8 cellular contexts compared by ENCODE assay signal in the genomic region with DNA sequence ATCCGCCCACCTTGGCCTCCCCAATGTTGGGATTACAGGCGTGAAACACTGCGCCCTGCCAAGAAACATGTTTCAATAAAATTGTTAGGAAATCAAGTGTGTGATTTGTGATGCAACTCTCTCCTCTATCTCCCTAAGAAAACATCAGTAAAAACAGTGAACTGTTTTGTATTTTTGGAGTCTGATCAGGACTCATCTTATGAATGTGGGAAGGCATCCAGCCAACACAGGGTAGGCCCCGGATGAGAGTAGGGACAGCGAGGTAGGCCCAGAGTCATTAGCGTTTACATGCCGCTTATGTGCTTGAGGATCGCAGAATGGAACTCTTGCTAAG. TPM values are rescaled to one million over a fixed set of nuclear protein-coding genes. Genes with fewer than 3 reads are reported as not detected.
DNase-seq lines count a peak whose midpoint lies in the region; ATAC-seq and TF ChIP-seq lines count a peak whose summit lies in the region.

No MANE protein-coding gene starts in this region.

- H3K27me3 Mint-ChIP-seq in T-helper 1 cell treated with Interleukin-12 subunit alpha and Interleukin-12 subunit beta and Interleukin-4 antibody, amounts not matched to agents 30 μg/mL and 1 μg/mL, for 36 hours (ENCODE audit: low read depth), result no peaks in the 10 kb centered on the region

- intact Hi-C loops in adrenal gland (cut with DNase I), result no loop called here

- peaks cover 16% of the 10 kb centered on the region for H3K36me3 Mint-ChIP-seq in T-helper 1 cell treated with Interleukin-12 subunit alpha and Interleukin-12 subunit beta and Interleukin-4 antibody, amounts not matched to agents 30 μg/mL and 1 μg/mL, for 36 hours (ENCODE audit: low read depth)

- no peak for TF ChIP-seq CTCF in adrenal gland (IDR thresholded peaks at IDR 0.05)

- peak overlapping the region; percentile 85 for H3K4me3 Mint-ChIP-seq in T-helper 1 cell treated with Interleukin-12 subunit alpha and Interleukin-12 subunit beta and Interleukin-4 antibody, amounts not matched to agents 30 μg/mL and 1 μg/mL, for 36 hours

- peaks cover 10 to 38% of the 10 kb centered on the region in 2 donors for H3K4me1 ChIP-seq in adrenal gland (replicated peaks in 1 of 2)

- H3K36me3 ChIP-seq in adrenal gland (replicated peaks in 1 of 2), result peaks cover 0 to 5% of the 10 kb centered on the region in 2 donors

- H3K9me3 ChIP-seq in adrenal gland (replicated peaks in 1 of 3), result no peaks in the 10 kb centered on the region

- peaks cover 37% of the 10 kb centered on the region for H3K4me1 Mint-ChIP-seq in T-helper 1 cell treated with Interleukin-12 subunit alpha and Interleukin-12 subunit beta and Interleukin-4 antibody, amounts not matched to agents 30 μg/mL and 1 μg/mL, for 36 hours (ENCODE audit: low read depth)

- peak overlapping the region; percentile 100 for H3K27ac Mint-ChIP-seq in T-helper 1 cell treated with Interleukin-12 subunit alpha and Interleukin-12 subunit beta and Interleukin-4 antibody, amounts not matched to agents 30 μg/mL and 1 μg/mL, for 36 hours

- no peaks in the 10 kb centered on the region for H3K9me3 Mint-ChIP-seq in T-helper 1 cell treated with Interleukin-12 subunit alpha and Interleukin-12 subunit beta and Interleukin-4 antibody, amounts not matched to agents 30 μg/mL and 1 μg/mL, for 36 hours

- ATAC-seq in HG03108 (IDR thresholded peaks at IDR 0.05; ENCODE audit: unreplicated experiment) (no peak), GM18498 (IDR thresholded peaks at IDR 0.05; ENCODE audit: unreplicated experiment) (no peak), GM18858 (IDR thresholded peaks at IDR 0.05; ENCODE audit: unreplicated experiment) (no peak)

- DNase-seq in T-helper 1 cell (no peak), adrenal gland (peak in 3 of 7 donors; percentile 24 to 51 (median 42)), kidney tubule cell (ENCODE audit: low spot score) (peak; percentile 34)

- peak overlapping the region in 2 of 4 donors; percentile 84 to 92 for H3K4me3 ChIP-seq in adrenal gland

- H3K27ac ChIP-seq in adrenal gland (peak overlapping the region; percentile 99 to 100 (median 99)), temporal lobe (ENCODE audit: low read depth, low read length) (peak overlapping the region; percentile 99)

- H3K27me3 ChIP-seq in adrenal gland, result no peaks in the 10 kb centered on the region

- 72 to 74% (median 72%) methylated on average over 8 of the region's 8 CpGs for WGBS in adrenal gland, 4 donors

- no peak for TF ChIP-seq POLR2A in adrenal gland (IDR thresholded peaks at IDR 0.05)

RNA-seq across cellular contexts. Expression of gene GLYCTK, which starts 0.9 kb away (rescaled TPM):
- total RNA-seq in adrenal gland (10 to 100 TPM in 6 of 8 donors, 1 to 10 TPM in 2; 8.2 to 17.9 (median 13.7) TPM), temporal lobe (1.2 TPM)
- 10 to 100 TPM in 2 of 3 donors, 1 to 10 TPM in 1; 4.9 to 31.7 (median 18.0) TPM for polyA plus RNA-seq in adrenal gland

RNA-seq across cellular contexts. Expression of gene WDR82, which starts 8.3 kb away (rescaled TPM):
- total RNA-seq in adrenal gland, result 10 to 100 TPM; 44.6 to 84.0 (median 59.9) TPM
- 10 to 100 TPM; 23.8 to 74.2 (median 24.6) TPM for polyA plus RNA-seq in adrenal gland
- 135 TPM for total RNA-seq in temporal lobe

RNA-seq across cellular contexts. Expression of gene DNAH1, which starts 29.4 kb away (rescaled TPM):
- total RNA-seq in adrenal gland (10 to 100 TPM in 4 of 8 donors, 1 to 10 TPM in 4; 4.3 to 14.0 (median 9.0) TPM), temporal lobe (1.7 TPM)
- polyA plus RNA-seq in adrenal gland, result 10 to 100 TPM in 2 of 3 donors, 1 to 10 TPM in 1; 2.1 to 24.4 (median 16.6) TPM

RNA-seq across cellular contexts. Expression of gene PPM1M, which starts 41.2 kb away (rescaled TPM):
- total RNA-seq in adrenal gland, result 10 to 100 TPM; 10.5 to 28.0 (median 22.1) TPM
- polyA plus RNA-seq in adrenal gland, result 10 to 100 TPM in 2 of 3 donors, 1 to 10 TPM in 1; 9.1 to 29.8 (median 23.1) TPM
- total RNA-seq in temporal lobe, result 6.9 TPM

RNA-seq across cellular contexts. Expression of gene TWF2, which starts 47.8 kb away (rescaled TPM):
- 10 to 100 TPM; 31.7 to 95.6 (median 59.4) TPM for total RNA-seq in adrenal gland
- 10 to 100 TPM; 13.6 to 28.2 (median 26.1) TPM for polyA plus RNA-seq in adrenal gland
- total RNA-seq in temporal lobe, result 17.2 TPM
